ENCODE assay signal across 1 cellular context in the genomic region with DNA sequence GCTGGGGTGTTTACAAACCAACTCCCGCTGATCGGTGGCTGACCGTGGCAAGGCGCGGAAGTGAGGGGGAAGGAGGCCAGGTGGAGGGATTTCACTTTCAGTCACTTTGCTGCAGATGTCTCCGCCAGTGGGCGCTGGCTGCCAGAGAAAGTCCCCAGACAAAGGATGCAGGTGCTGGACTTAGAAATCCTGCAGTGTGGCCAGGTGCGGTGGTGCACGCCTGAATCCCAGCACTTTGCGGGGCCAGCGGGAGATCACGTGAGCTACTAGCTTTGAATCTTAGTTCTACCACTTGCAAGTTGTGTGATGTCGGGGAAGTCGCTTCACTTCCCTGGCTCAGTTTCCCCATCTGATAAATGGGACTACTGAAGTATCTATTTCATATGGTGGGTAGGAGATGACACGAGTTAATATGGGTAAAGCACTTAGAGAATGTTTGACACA.
TF ChIP-seq lines count a peak whose summit lies in the region.

No MANE protein-coding gene starts in this region.

TF ChIP-seq in HepG2, 621 proteins besides CTCF, POLR2A, EP300 and RAD21 (continued from another document and continues in another):
- TF ChIP-seq, protein P1, sequence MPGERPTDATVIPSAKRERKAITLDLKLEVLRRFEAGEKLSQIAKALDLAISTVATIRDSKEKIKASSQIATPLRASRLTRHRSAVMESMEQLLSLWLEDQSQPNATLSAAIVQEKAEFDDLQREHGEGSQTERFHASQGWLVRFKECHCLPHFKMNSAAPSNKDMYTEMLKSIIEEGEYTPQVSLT (CRISPR knock-in tag; IDR thresholded peaks at IDR 0.05; ENCODE audit: borderline replicate concordance, low read depth): no peak
- TF ChIP-seq POLR2G (IDR thresholded peaks at IDR 0.05; ENCODE audit: low read depth, low read length) (no peak), FOXJ3 (CRISPR knock-in tag; IDR thresholded peaks at IDR 0.05; ENCODE audit: borderline replicate concordance) (no peak), TCF7L2 (IDR thresholded peaks at IDR 0.05; ENCODE audit: low read depth, low read length) (no peak), ZKSCAN5 (CRISPR knock-in tag; IDR thresholded peaks at IDR 0.05) (no peak), TAF1 (CRISPR knock-in tag; IDR thresholded peaks at IDR 0.05) (no peak), SIX1 (CRISPR knock-in tag; IDR thresholded peaks at IDR 0.05; ENCODE audit: borderline replicate concordance) (no peak), PRPF4 (IDR thresholded peaks at IDR 0.05; ENCODE audit: low read depth, low read length, poor library complexity, severe bottlenecking) (no peak), HOXA7 (CRISPR knock-in tag; IDR thresholded peaks at IDR 0.05) (no peak), U2AF2 (IDR thresholded peaks at IDR 0.05; ENCODE audit: low read depth, low read length) (no peak), ZNF670 (CRISPR knock-in tag; IDR thresholded peaks at IDR 0.05; ENCODE audit: borderline replicate concordance) (no peak; the same call in 1 of the 2 replicates), MTF2 (CRISPR knock-in tag; IDR thresholded peaks at IDR 0.05; ENCODE audit: borderline replicate concordance) (no peak), SRSF4 (IDR thresholded peaks at IDR 0.05; ENCODE audit: low read depth, low read length, poor library complexity, severe bottlenecking) (no peak), ZNF879 (CRISPR knock-in tag; IDR thresholded peaks at IDR 0.05) (no peak), ZNF510 (CRISPR knock-in tag; IDR thresholded peaks at IDR 0.05; ENCODE audit: low read depth) (no peak), ZNF296 (CRISPR knock-in tag; conservative IDR thresholded peaks at IDR 0.05) (peak; percentile 77; the same call in 1 of the 2 replicates), KMT2B (CRISPR knock-in tag; IDR thresholded peaks at IDR 0.05) (no peak), PAX8 (CRISPR knock-in tag; IDR thresholded peaks at IDR 0.05; ENCODE audit: borderline replicate concordance) (no peak), CC2D1A (CRISPR knock-in tag; IDR thresholded peaks at IDR 0.05) (no peak), CEBPB (IDR thresholded peaks at IDR 0.05; ENCODE audit: borderline replicate concordance, low read depth, low read length) (no peak), ZNF569 (CRISPR knock-in tag; IDR thresholded peaks at IDR 0.05; ENCODE audit: borderline replicate concordance) (no peak), SAP130 (CRISPR knock-in tag; IDR thresholded peaks at IDR 0.05; ENCODE audit: low read depth) (0 out of 2 replicates have a peak, but pooled peaks have one; percentile 22), PCBP2 (optimal IDR thresholded peaks at IDR 0.05; ENCODE audit: low read depth, low read length, poor library complexity, severe bottlenecking) (no peak), ISL2 (CRISPR knock-in tag; IDR thresholded peaks at IDR 0.05) (0 out of 2 replicates have a peak, but pooled peaks have one; percentile 51), ZNF678 (CRISPR knock-in tag; IDR thresholded peaks at IDR 0.05) (no peak), KDM3A (CRISPR knock-in tag; IDR thresholded peaks at IDR 0.05; ENCODE audit: low read depth) (no peak), MTA3 (CRISPR knock-in tag; IDR thresholded peaks at IDR 0.05) (no peak), FOXK2 (IDR thresholded peaks at IDR 0.05) (no peak), ZNF292 (CRISPR knock-in tag; IDR thresholded peaks at IDR 0.05; ENCODE audit: borderline replicate concordance, low read depth) (peak; percentile 19; the same call in 1 of the 2 replicates), RARG (CRISPR knock-in tag; IDR thresholded peaks at IDR 0.05; ENCODE audit: low read depth) (no peak), PHB2 (IDR thresholded peaks at IDR 0.05; ENCODE audit: partially characterized antibody) (no peak), ZNF547 (CRISPR knock-in tag; IDR thresholded peaks at IDR 0.05) (no peak), CCAR2 (optimal IDR thresholded peaks at IDR 0.05; ENCODE audit: low read depth, low read length) (no peak), ARHGAP35 (CRISPR knock-in tag; IDR thresholded peaks at IDR 0.05; ENCODE audit: borderline replicate concordance) (0 out of 2 replicates have a peak, but pooled peaks have one; percentile 70), MIER3 (CRISPR knock-in tag; IDR thresholded peaks at IDR 0.05; ENCODE audit: borderline replicate concordance) (0 out of 2 replicates have a peak, but pooled peaks have one; percentile 39), ZNF776 (CRISPR knock-in tag; IDR thresholded peaks at IDR 0.05) (no peak), ZNF382 (CRISPR knock-in tag; IDR thresholded peaks at IDR 0.05; ENCODE audit: borderline replicate concordance) (no peak), KDM5B (CRISPR knock-in tag; IDR thresholded peaks at IDR 0.05; ENCODE audit: borderline replicate concordance) (peak; percentile 67; the same call in 1 of the 2 replicates), HMG20A (CRISPR knock-in tag; IDR thresholded peaks at IDR 0.05; ENCODE audit: borderline replicate concordance) (no peak; the same call in 1 of the 2 replicates), CHCHD3 (CRISPR knock-in tag; IDR thresholded peaks at IDR 0.05) (no peak)
- TF ChIP-seq, protein P2, sequence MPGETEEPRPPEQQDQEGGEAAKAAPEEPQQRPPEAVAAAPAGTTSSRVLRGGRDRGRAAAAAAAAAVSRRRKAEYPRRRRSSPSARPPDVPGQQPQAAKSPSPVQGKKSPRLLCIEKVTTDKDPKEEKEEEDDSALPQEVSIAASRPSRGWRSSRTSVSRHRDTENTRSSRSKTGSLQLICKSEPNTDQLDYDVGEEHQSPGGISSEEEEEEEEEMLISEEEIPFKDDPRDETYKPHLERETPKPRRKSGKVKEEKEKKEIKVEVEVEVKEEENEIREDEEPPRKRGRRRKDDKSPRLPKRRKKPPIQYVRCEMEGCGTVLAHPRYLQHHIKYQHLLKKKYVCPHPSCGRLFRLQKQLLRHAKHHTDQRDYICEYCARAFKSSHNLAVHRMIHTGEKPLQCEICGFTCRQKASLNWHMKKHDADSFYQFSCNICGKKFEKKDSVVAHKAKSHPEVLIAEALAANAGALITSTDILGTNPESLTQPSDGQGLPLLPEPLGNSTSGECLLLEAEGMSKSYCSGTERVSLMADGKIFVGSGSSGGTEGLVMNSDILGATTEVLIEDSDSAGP (CRISPR knock-in tag; IDR thresholded peaks at IDR 0.05; ENCODE audit: borderline replicate concordance): peak; percentile 74
- TF ChIP-seq, protein P3, sequence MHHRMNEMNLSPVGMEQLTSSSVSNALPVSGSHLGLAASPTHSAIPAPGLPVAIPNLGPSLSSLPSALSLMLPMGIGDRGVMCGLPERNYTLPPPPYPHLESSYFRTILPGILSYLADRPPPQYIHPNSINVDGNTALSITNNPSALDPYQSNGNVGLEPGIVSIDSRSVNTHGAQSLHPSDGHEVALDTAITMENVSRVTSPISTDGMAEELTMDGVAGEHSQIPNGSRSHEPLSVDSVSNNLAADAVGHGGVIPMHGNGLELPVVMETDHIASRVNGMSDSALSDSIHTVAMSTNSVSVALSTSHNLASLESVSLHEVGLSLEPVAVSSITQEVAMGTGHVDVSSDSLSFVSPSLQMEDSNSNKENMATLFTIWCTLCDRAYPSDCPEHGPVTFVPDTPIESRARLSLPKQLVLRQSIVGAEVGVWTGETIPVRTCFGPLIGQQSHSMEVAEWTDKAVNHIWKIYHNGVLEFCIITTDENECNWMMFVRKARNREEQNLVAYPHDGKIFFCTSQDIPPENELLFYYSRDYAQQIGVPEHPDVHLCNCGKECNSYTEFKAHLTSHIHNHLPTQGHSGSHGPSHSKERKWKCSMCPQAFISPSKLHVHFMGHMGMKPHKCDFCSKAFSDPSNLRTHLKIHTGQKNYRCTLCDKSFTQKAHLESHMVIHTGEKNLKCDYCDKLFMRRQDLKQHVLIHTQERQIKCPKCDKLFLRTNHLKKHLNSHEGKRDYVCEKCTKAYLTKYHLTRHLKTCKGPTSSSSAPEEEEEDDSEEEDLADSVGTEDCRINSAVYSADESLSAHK (CRISPR knock-in tag; IDR thresholded peaks at IDR 0.05; ENCODE audit: borderline replicate concordance): 0 out of 2 replicates have a peak, but pooled peaks have one; percentile 31
- TF ChIP-seq, protein P4, sequence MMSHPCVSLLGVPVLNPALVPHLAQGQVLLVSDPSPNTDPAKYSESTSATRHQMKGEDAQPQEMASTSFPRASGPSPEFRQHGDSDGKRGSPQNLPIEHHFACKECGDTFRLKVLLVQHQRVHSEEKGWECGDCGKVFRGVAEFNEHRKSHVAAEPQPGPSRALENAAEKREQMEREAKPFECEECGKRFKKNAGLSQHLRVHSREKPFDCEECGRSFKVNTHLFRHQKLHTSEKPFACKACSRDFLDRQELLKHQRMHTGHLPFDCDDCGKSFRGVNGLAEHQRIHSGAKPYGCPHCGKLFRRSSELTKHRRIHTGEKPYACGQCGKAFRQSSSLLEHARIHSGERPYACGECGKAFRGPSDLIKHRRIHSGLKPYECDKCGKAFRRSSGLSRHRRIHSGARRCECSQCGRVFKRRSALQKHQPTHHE (CRISPR knock-in tag; IDR thresholded peaks at IDR 0.05; ENCODE audit: borderline replicate concordance): no peak
- TF ChIP-seq, protein P5, sequence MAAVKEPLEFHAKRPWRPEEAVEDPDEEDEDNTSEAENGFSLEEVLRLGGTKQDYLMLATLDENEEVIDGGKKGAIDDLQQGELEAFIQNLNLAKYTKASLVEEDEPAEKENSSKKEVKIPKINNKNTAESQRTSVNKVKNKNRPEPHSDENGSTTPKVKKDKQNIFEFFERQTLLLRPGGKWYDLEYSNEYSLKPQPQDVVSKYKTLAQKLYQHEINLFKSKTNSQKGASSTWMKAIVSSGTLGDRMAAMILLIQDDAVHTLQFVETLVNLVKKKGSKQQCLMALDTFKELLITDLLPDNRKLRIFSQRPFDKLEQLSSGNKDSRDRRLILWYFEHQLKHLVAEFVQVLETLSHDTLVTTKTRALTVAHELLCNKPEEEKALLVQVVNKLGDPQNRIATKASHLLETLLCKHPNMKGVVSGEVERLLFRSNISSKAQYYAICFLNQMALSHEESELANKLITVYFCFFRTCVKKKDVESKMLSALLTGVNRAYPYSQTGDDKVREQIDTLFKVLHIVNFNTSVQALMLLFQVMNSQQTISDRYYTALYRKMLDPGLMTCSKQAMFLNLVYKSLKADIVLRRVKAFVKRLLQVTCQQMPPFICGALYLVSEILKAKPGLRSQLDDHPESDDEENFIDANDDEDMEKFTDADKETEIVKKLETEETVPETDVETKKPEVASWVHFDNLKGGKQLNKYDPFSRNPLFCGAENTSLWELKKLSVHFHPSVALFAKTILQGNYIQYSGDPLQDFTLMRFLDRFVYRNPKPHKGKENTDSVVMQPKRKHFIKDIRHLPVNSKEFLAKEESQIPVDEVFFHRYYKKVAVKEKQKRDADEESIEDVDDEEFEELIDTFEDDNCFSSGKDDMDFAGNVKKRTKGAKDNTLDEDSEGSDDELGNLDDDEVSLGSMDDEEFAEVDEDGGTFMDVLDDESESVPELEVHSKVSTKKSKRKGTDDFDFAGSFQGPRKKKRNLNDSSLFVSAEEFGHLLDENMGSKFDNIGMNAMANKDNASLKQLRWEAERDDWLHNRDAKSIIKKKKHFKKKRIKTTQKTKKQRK (IDR thresholded peaks at IDR 0.05; ENCODE audit: low read length): no peak
- TF ChIP-seq, protein P6, sequence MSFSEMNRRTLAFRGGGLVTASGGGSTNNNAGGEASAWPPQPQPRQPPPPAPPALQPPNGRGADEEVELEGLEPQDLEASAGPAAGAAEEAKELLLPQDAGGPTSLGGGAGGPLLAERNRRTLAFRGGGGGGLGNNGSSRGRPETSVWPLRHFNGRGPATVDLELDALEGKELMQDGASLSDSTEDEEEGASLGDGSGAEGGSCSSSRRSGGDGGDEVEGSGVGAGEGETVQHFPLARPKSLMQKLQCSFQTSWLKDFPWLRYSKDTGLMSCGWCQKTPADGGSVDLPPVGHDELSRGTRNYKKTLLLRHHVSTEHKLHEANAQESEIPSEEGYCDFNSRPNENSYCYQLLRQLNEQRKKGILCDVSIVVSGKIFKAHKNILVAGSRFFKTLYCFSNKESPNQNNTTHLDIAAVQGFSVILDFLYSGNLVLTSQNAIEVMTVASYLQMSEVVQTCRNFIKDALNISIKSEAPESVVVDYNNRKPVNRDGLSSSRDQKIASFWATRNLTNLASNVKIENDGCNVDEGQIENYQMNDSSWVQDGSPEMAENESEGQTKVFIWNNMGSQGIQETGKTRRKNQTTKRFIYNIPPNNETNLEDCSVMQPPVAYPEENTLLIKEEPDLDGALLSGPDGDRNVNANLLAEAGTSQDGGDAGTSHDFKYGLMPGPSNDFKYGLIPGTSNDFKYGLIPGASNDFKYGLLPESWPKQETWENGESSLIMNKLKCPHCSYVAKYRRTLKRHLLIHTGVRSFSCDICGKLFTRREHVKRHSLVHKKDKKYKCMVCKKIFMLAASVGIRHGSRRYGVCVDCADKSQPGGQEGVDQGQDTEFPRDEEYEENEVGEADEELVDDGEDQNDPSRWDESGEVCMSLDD (CRISPR knock-in tag; IDR thresholded peaks at IDR 0.05; ENCODE audit: borderline replicate concordance): no peak
- TF ChIP-seq, protein P7, sequence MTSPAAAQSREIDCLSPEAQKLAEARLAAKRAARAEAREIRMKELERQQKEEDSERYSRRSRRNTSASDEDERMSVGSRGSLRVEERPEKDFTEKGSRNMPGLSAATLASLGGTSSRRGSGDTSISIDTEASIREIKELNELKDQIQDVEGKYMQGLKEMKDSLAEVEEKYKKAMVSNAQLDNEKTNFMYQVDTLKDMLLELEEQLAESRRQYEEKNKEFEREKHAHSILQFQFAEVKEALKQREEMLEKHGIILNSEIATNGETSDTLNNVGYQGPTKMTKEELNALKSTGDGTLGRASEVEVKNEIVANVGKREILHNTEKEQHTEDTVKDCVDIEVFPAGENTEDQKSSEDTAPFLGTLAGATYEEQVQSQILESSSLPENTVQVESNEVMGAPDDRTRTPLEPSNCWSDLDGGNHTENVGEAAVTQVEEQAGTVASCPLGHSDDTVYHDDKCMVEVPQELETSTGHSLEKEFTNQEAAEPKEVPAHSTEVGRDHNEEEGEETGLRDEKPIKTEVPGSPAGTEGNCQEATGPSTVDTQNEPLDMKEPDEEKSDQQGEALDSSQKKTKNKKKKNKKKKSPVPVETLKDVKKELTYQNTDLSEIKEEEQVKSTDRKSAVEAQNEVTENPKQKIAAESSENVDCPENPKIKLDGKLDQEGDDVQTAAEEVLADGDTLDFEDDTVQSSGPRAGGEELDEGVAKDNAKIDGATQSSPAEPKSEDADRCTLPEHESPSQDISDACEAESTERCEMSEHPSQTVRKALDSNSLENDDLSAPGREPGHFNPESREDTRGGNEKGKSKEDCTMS (CRISPR knock-in tag; conservative IDR thresholded peaks at IDR 0.05): no peak
- TF ChIP-seq, protein P8, sequence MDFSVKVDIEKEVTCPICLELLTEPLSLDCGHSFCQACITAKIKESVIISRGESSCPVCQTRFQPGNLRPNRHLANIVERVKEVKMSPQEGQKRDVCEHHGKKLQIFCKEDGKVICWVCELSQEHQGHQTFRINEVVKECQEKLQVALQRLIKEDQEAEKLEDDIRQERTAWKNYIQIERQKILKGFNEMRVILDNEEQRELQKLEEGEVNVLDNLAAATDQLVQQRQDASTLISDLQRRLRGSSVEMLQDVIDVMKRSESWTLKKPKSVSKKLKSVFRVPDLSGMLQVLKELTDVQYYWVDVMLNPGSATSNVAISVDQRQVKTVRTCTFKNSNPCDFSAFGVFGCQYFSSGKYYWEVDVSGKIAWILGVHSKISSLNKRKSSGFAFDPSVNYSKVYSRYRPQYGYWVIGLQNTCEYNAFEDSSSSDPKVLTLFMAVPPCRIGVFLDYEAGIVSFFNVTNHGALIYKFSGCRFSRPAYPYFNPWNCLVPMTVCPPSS (IDR thresholded peaks at IDR 0.05): no peak
- TF ChIP-seq, protein P9, sequence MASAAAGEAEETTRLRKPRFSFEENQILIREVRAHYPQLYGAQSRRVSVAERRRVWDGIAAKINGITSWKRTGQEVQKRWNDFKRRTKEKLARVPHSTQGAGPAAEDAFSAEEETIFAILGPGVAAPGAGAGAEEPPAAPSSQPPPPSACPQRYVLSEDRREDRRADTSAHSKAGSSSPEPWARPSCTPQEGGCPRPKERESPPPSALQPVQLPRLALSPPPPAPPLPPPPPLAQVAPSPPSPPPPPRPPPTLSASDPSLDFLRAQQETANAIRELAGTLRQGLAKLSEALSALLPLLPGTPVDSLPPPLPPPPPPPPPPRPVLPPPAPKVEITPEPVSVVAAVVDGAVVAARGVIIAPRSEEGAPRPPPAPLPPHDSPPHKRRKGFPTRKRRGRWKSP (CRISPR knock-in tag; IDR thresholded peaks at IDR 0.05): no peak
